8 cellular contexts compared by ENCODE assay signal in genomic region chr1:197178998-197179397, GRCh38.
DNase-seq lines count a peak whose midpoint lies in the region; ATAC-seq and TF ChIP-seq lines count a peak whose summit lies in the region.

No MANE protein-coding gene starts in this region.

- peak; percentile 46 for DNase-seq in AG09309 (ENCODE audit: low read depth)
- DNase-seq in dedifferentiated amniotic fluid mesenchymal stem cell (ENCODE audit: extremely low spot score), result peak; percentile 82
- no peak for DNase-seq in NCI-H510A (lab: John Stamatoyannopoulos, UW)
- no peak for DNase-seq in NCI-H1417 treated with DMSO at 0.1 percent for 48 hours (lab: John Stamatoyannopoulos, UW)
- DNase-seq in COLO829 (ENCODE audit: low spot score), result no peak

- no peak overlapping the region for H3K4me3 ChIP-seq in AG09309 (ENCODE audit: control insufficient read depth, low read depth, low read length)

- peak; percentile 37 for TF ChIP-seq CTCF in AG09309 (IDR thresholded peaks at IDR 0.05; ENCODE audit: control insufficient read depth, insufficient read depth, low read depth, low read length, missing control alignments)

- ATAC-seq in GM19468 (IDR thresholded peaks at IDR 0.05; ENCODE audit: extremely low read depth, unreplicated experiment) (peak; percentile 31), HG03460 (IDR thresholded peaks at IDR 0.05; ENCODE audit: unreplicated experiment) (peak; percentile 39)
- ATAC-seq in activated CD4-positive, CD25-positive, alpha-beta regulatory T cell treated with anti-CD3 and anti-CD28 coated beads, Interleukin-2, amount 50 U/mL, for 24 hours, result no peak

Comparison
In these comparisons a context has a peak if more than half of its experiments do, and no peak if none do; other contexts are left out.
1. DNase-seq: peak in AG09309 (single experiment) and dedifferentiated amniotic fluid mesenchymal stem cell (single experiment); none in NCI-H510A (single experiment), NCI-H1417 treated with DMSO at 0.1 percent for 48 hours (single experiment) and COLO829 (single experiment).
2. ATAC-seq: peak in GM19468 (single experiment) and HG03460 (single experiment); none in activated CD4-positive, CD25-positive, alpha-beta regulatory T cell treated with anti-CD3 and anti-CD28 coated beads, Interleukin-2, amount 50 U/mL, for 24 hours (0 of 2).